In genomic region chr4:174117445-174117844, GRCh38 we compare ENCODE assay signal across 23 cellular contexts.
"Had no signal": no experiment of that assay in that cellular context is flagged by ENCODE, and none has a peak within 500 bp of the region (broad histone marks: within the 10 kb centered on the region; RNA-seq: fewer than 3 reads in every experiment).

No MANE protein-coding gene starts in this region.

- H3K4me3 ChIP-seq: ascending aorta, body of pancreas had no signal

- H3K4me1 Mint-ChIP-seq: activated naive CD8-positive, alpha-beta T cell treated with anti-CD3 and anti-CD28 coated beads, Interleukin-2, amount 50 U/mL, for 24 hours had no signal

- H3K27me3 ChIP-seq: ascending aorta, body of pancreas had no signal

- H3K36me3 ChIP-seq: ascending aorta had no signal

- ATAC-seq: activated naive CD4-positive, alpha-beta T cell treated with anti-CD3 and anti-CD28 coated beads, Interleukin-2, amount 50 U/mL, for 72 hours; activated naive CD8-positive, alpha-beta T cell treated with anti-CD3 and anti-CD28 coated beads, Interleukin-2, amount 50 U/mL, for 24 hours; activated T-cell treated with anti-CD3 and anti-CD28 coated beads, Interleukin-2, amount 50 U/mL, for 4 hours; body of pancreas; T-helper 17 cell; WTC11 had no signal

- H3K27ac ChIP-seq: ascending aorta, body of pancreas had no signal

- H3K36me3 Mint-ChIP-seq: WTC11 had no signal

- H3K4me3 Mint-ChIP-seq: activated naive CD8-positive, alpha-beta T cell treated with anti-CD3 and anti-CD28 coated beads, Interleukin-2, amount 50 U/mL, for 24 hours; activated T-cell treated with anti-CD3 and anti-CD28 coated beads, Interleukin-2, amount 50 U/mL, for 4 hours; T-helper 17 cell; WTC11 had no signal

- DNase-seq: activated CD4-positive, alpha-beta T cell treated with anti-CD3 and anti-CD28 coated beads for 48 hours; activated CD4-positive, alpha-beta T cell treated with anti-CD3 and anti-CD28 coated beads, Interleukin-2, amount 50 U/mL, for 4 hours; activated CD4-positive, CD25-positive, alpha-beta regulatory T cell treated with anti-CD3 and anti-CD28 coated beads, Interleukin-2, amount 50 U/mL, for 72 hours; activated effector memory CD4-positive, alpha-beta T cell treated with anti-CD3 and anti-CD28 coated beads, Interleukin-2, amount 50 U/mL, for 16 hours; activated naive CD4-positive, alpha-beta T cell treated with Interleukin-2 at 50 U/mL for 16 hours; activated naive CD8-positive, alpha-beta T cell treated with anti-CD3 and anti-CD28 coated beads, Interleukin-2, amount 50 U/mL, for 24 hours; activated T-cell treated with anti-CD3 and anti-CD28 coated beads, Interleukin-2, amount 50 U/mL, for 4 hours; amniotic stem cell; body of pancreas; central memory CD4-positive, alpha-beta T cell; KG1; NCI-H1048; NCI-H146; NCI-H187 treated with DMSO at 0.1 percent for 48 hours; NCI-H2081 treated with DMSO at 0.1 percent for 48 hours; NCI-H446 treated with DMSO at 0.1 percent for 48 hours; NCI-H524 treated with DMSO at 0.1 percent for 48 hours; NCI-H82; T-helper 17 cell; T-helper 9 cell had no signal

- H3K9me3 Mint-ChIP-seq: activated naive CD4-positive, alpha-beta T cell treated with anti-CD3 and anti-CD28 coated beads, Interleukin-2, amount 50 U/mL, for 72 hours; activated naive CD8-positive, alpha-beta T cell treated with anti-CD3 and anti-CD28 coated beads, Interleukin-2, amount 50 U/mL, for 24 hours; activated T-cell treated with anti-CD3 and anti-CD28 coated beads, Interleukin-2, amount 50 U/mL, for 4 hours; WTC11 had no signal

- H3K4me1 ChIP-seq: ascending aorta, body of pancreas had no signal

- H3K27ac Mint-ChIP-seq: activated naive CD4-positive, alpha-beta T cell treated with anti-CD3 and anti-CD28 coated beads, Interleukin-2, amount 50 U/mL, for 72 hours; activated naive CD8-positive, alpha-beta T cell treated with anti-CD3 and anti-CD28 coated beads, Interleukin-2, amount 50 U/mL, for 24 hours; T-helper 17 cell; WTC11 had no signal

- H3K9me3 ChIP-seq: ascending aorta, body of pancreas had no signal
